In genomic region chr1:9603307-9603706, GRCh38 we compare ENCODE assay signal across 3 cellular contexts.
TF ChIP-seq lines count a peak whose summit lies in the region.

No MANE protein-coding gene starts in this region.

TF ChIP-seq in SK-N-SH, 30 proteins besides CTCF, POLR2A, EP300 and RAD21:
- TF ChIP-seq GATA2 (CRISPR knock-in tag; IDR thresholded peaks at IDR 0.05) (no peak), TEAD4 (IDR thresholded peaks at IDR 0.05; ENCODE audit: borderline replicate concordance, insufficient read depth) (no peak), YY1 (IDR thresholded peaks at IDR 0.05; ENCODE audit: low read depth) (no peak), TAF1 (IDR thresholded peaks at IDR 0.05; ENCODE audit: borderline replicate concordance, low read depth, low read length) (no peak), ELF1 (IDR thresholded peaks at IDR 0.05) (no peak), NRF1 (IDR thresholded peaks at IDR 0.05; ENCODE audit: low read depth, low read length) (no peak), MAX (IDR thresholded peaks at IDR 0.05; ENCODE audit: low read depth) (no peak), NFIC (IDR thresholded peaks at IDR 0.05; ENCODE audit: borderline replicate concordance) (no peak), TCF12 (IDR thresholded peaks at IDR 0.05) (no peak)

TF ChIP-seq in SK-N-SH treated with all-trans-retinoic acid at 6 μM for 48 hours, 23 proteins besides CTCF, POLR2A, EP300 and RAD21:
- no peak for TF ChIP-seq CSRNP3 (CRISPR knock-in tag; IDR thresholded peaks at IDR 0.05)
- TF ChIP-seq TSHZ2 (CRISPR knock-in tag; IDR thresholded peaks at IDR 0.05): no peak
- TF ChIP-seq ZC3H10 (CRISPR knock-in tag; IDR thresholded peaks at IDR 0.05): no peak
- no peak for TF ChIP-seq CSDC2 (CRISPR knock-in tag; IDR thresholded peaks at IDR 0.05)
- TF ChIP-seq ZNF565 (CRISPR knock-in tag; conservative IDR thresholded peaks at IDR 0.05; ENCODE audit: low read depth): no peak
- no peak for TF ChIP-seq PATZ1 (CRISPR knock-in tag; IDR thresholded peaks at IDR 0.05; ENCODE audit: borderline replicate concordance)
- TF ChIP-seq PPARA (CRISPR knock-in tag; IDR thresholded peaks at IDR 0.05; ENCODE audit: borderline replicate concordance): no peak
- no peak for TF ChIP-seq RARB (CRISPR knock-in tag; IDR thresholded peaks at IDR 0.05)
- TF ChIP-seq ZNF70 (CRISPR knock-in tag; IDR thresholded peaks at IDR 0.05): no peak
- TF ChIP-seq ARNTL (CRISPR knock-in tag; IDR thresholded peaks at IDR 0.05; ENCODE audit: borderline replicate concordance, low read depth): no peak
- no peak for TF ChIP-seq SNAI2 (CRISPR knock-in tag; IDR thresholded peaks at IDR 0.05)
- TF ChIP-seq BACH2 (CRISPR knock-in tag; IDR thresholded peaks at IDR 0.05; ENCODE audit: borderline replicate concordance): no peak
- no peak for TF ChIP-seq ZFP3 (CRISPR knock-in tag; IDR thresholded peaks at IDR 0.05)
- no peak for TF ChIP-seq TCF4 (CRISPR knock-in tag; IDR thresholded peaks at IDR 0.05; ENCODE audit: borderline replicate concordance)

TF ChIP-seq in HepG2, 621 proteins besides CTCF, POLR2A, EP300 and RAD21:
- TF ChIP-seq AGO2 (optimal IDR thresholded peaks at IDR 0.05; ENCODE audit: low read depth, low read length): peak; percentile 43
- TF ChIP-seq TFDP1 (CRISPR knock-in tag; IDR thresholded peaks at IDR 0.05; ENCODE audit: borderline replicate concordance): no peak
- no peak for TF ChIP-seq ZSCAN21 (CRISPR knock-in tag; IDR thresholded peaks at IDR 0.05; ENCODE audit: borderline replicate concordance)
